Comparison of ENCODE assay signal across 38 cellular contexts in genomic region chr7:131438969-131439368, GRCh38.
"Had no signal": no experiment of that assay in that cellular context is flagged by ENCODE, and none has a peak within 500 bp of the region (broad histone marks: within the 10 kb centered on the region; RNA-seq: fewer than 3 reads in every experiment).

No MANE protein-coding gene starts in this region.

- H3K27me3 Mint-ChIP-seq: activated B cell treated with CpG ODN at 0.5 μM for 24 hours; activated CD4-positive, alpha-beta memory T cell treated with anti-CD3 and anti-CD28 coated beads, Interleukin-2, amount 10 ng/mL, durations not matched to agents 7 days and 5 days; activated CD4-positive, alpha-beta T cell treated with anti-CD3 and anti-CD28 coated beads, Interleukin-2, amount 10 ng/mL, durations not matched to agents 24 days and 14 days; activated CD8-positive, alpha-beta memory T cell treated with anti-CD3 and anti-CD28 coated beads, Interleukin-2, amount 10 ng/mL, durations not matched to agents 7 days and 5 days; activated naive CD8-positive, alpha-beta T cell treated with anti-CD3 and anti-CD28 coated beads for 36 hours; activated T-helper 17 cell treated with anti-CD3 and anti-CD28 coated beads, Interleukin-2, amount 50 U/mL, for 72 hours; brain; central memory CD8-positive, alpha-beta T cell had no signal

- H3K4me3 Mint-ChIP-seq: activated B cell treated with CpG ODN at 0.5 μM for 24 hours; activated CD4-positive, alpha-beta memory T cell treated with anti-CD3 and anti-CD28 coated beads, Interleukin-2, amount 10 ng/mL, durations not matched to agents 7 days and 5 days; activated CD4-positive, alpha-beta T cell treated with anti-CD3 and anti-CD28 coated beads, Interleukin-2, amount 10 ng/mL, durations not matched to agents 24 days and 14 days; activated CD8-positive, alpha-beta memory T cell treated with anti-CD3 and anti-CD28 coated beads, Interleukin-2, amount 10 ng/mL, durations not matched to agents 7 days and 5 days; activated CD8-positive, alpha-beta T cell treated with anti-CD3 and anti-CD28 coated beads, Interleukin-2, amount 10 ng/mL, durations not matched to agents 7 days and 5 days; activated naive CD4-positive, alpha-beta T cell treated with anti-CD3 and anti-CD28 coated beads for 36 hours; activated naive CD8-positive, alpha-beta T cell treated with anti-CD3 and anti-CD28 coated beads for 36 hours; activated T-cell treated with anti-CD3 and anti-CD28 coated beads, Interleukin-2, amount 50 U/mL, for 4 hours; activated T-cell treated with anti-CD3 and anti-CD28 coated beads, Interleukin-2, amount 50 U/mL, for 72 hours; activated T-helper 1 cell treated with anti-CD3 and anti-CD28 coated beads, Interleukin-12 subunit alpha, Interleukin-12 subunit beta, Interleukin-2, Interleukin-4 antibody, amounts not matched to agents 30 ng/mL and 10 ng/mL and 1 ng/mL, durations not matched to agents 14 hours and 24 hours and 36 hours; activated T-helper 17 cell treated with anti-CD3 and anti-CD28 coated beads, Interleukin-2, amount 50 U/mL, for 72 hours; brain; central memory CD8-positive, alpha-beta T cell; T-helper 1 cell treated with Interleukin-12 subunit alpha and Interleukin-12 subunit beta and Interleukin-4 antibody, amounts not matched to agents 30 μg/mL and 1 μg/mL, for 36 hours; T-helper 2 cell treated with Interferon-gamma antibody and Interleukin-4, amounts not matched to agents 5 μg/mL and 100 μg/mL, for 36 hours had no signal

- H3K9me3 Mint-ChIP-seq: activated B cell treated with CpG ODN at 0.5 μM for 24 hours; activated CD4-positive, alpha-beta memory T cell treated with anti-CD3 and anti-CD28 coated beads, Interleukin-2, amount 10 ng/mL, durations not matched to agents 7 days and 5 days; activated naive CD4-positive, alpha-beta T cell treated with anti-CD3 and anti-CD28 coated beads for 36 hours; activated naive CD4-positive, alpha-beta T cell treated with anti-CD3 and anti-CD28 coated beads, Interleukin-2, amount 50 U/mL, for 72 hours; activated naive CD8-positive, alpha-beta T cell treated with anti-CD3 and anti-CD28 coated beads for 36 hours; activated T-cell treated with anti-CD3 and anti-CD28 coated beads, Interleukin-2, amount 50 U/mL, for 4 hours; activated T-helper 17 cell treated with anti-CD3 and anti-CD28 coated beads, Interleukin-2, amount 50 U/mL, for 72 hours; central memory CD8-positive, alpha-beta T cell had no signal

- DNase-seq: activated B cell treated with CpG ODN at 0.5 μM for 24 hours; activated CD4-positive, alpha-beta memory T cell treated with anti-CD3 and anti-CD28 coated beads, Interleukin-2, amount 10 ng/mL, durations not matched to agents 7 days and 5 days; activated CD4-positive, alpha-beta T cell treated with anti-CD3 and anti-CD28 coated beads for 4 hours; activated CD4-positive, alpha-beta T cell treated with anti-CD3 and anti-CD28 coated beads, Interleukin-2, amount 10 ng/mL, durations not matched to agents 24 days and 14 days; activated CD4-positive, alpha-beta T cell treated with anti-CD3 and anti-CD28 coated beads, Interleukin-2, amount 50 U/mL, for 48 hours; activated CD4-positive, CD25-positive, alpha-beta regulatory T cell treated with anti-CD3 and anti-CD28 coated beads, Interleukin-2, amount 50 U/mL, for 72 hours; activated CD8-positive, alpha-beta memory T cell treated with anti-CD3 and anti-CD28 coated beads for 24 hours; activated CD8-positive, alpha-beta memory T cell treated with anti-CD3 and anti-CD28 coated beads, Interleukin-2, amount 10 ng/mL, durations not matched to agents 7 days and 5 days; activated CD8-positive, alpha-beta memory T cell treated with anti-CD3 and anti-CD28 coated beads, Interleukin-2, amount 50 U/mL, for 48 hours; activated CD8-positive, alpha-beta T cell treated with anti-CD3 and anti-CD28 coated beads, Interleukin-2, amount 10 ng/mL, durations not matched to agents 7 days and 5 days; activated effector memory CD4-positive, alpha-beta T cell treated with anti-CD3 and anti-CD28 coated beads, Interleukin-2, amount 50 U/mL, for 16 hours; activated gamma-delta T cell treated with Interleukin-2 at 50 U/mL for 16 hours; activated naive CD4-positive, alpha-beta T cell; activated naive CD4-positive, alpha-beta T cell treated with anti-CD3 and anti-CD28 coated beads for 36 hours; activated naive CD4-positive, alpha-beta T cell treated with anti-CD3 and anti-CD28 coated beads, Interleukin-2, amount 50 U/mL, for 16 hours; activated naive CD8-positive, alpha-beta T cell treated with anti-CD3 and anti-CD28 coated beads for 36 hours; activated T-cell treated with anti-CD3 and anti-CD28 coated beads, Interleukin-2, amount 50 U/mL, for 4 hours; activated T-cell treated with anti-CD3 and anti-CD28 coated beads, Interleukin-2, amount 50 U/mL, for 72 hours; adrenal gland; amniotic stem cell; aorta; caudate nucleus; cerebellar nuclear complex; SW 1271; T-helper 1 cell; T-helper 2 cell; T-helper 9 cell had no signal

- H3K9me3 ChIP-seq: adrenal gland had no signal

- H3K4me3 ChIP-seq: adrenal gland, cardiac muscle cell had no signal

- H3K27ac Mint-ChIP-seq: activated B cell treated with CpG ODN at 0.5 μM for 24 hours; activated CD4-positive, alpha-beta memory T cell treated with anti-CD3 and anti-CD28 coated beads, Interleukin-2, amount 10 ng/mL, durations not matched to agents 7 days and 5 days; activated CD4-positive, alpha-beta T cell treated with anti-CD3 and anti-CD28 coated beads, Interleukin-2, amount 10 ng/mL, durations not matched to agents 24 days and 14 days; activated CD8-positive, alpha-beta memory T cell treated with anti-CD3 and anti-CD28 coated beads, Interleukin-2, amount 10 ng/mL, durations not matched to agents 7 days and 5 days; activated CD8-positive, alpha-beta T cell treated with anti-CD3 and anti-CD28 coated beads, Interleukin-2, amount 10 ng/mL, durations not matched to agents 7 days and 5 days; activated naive CD4-positive, alpha-beta T cell treated with anti-CD3 and anti-CD28 coated beads for 36 hours; activated naive CD4-positive, alpha-beta T cell treated with anti-CD3 and anti-CD28 coated beads, Interleukin-2, amount 50 U/mL, for 72 hours; activated naive CD8-positive, alpha-beta T cell treated with anti-CD3 and anti-CD28 coated beads for 36 hours; activated T-cell treated with anti-CD3 and anti-CD28 coated beads, Interleukin-2, amount 50 U/mL, for 72 hours; activated T-helper 1 cell treated with anti-CD3 and anti-CD28 coated beads, Interleukin-12 subunit alpha, Interleukin-12 subunit beta, Interleukin-2, Interleukin-4 antibody, amounts not matched to agents 30 ng/mL and 10 ng/mL and 1 ng/mL, durations not matched to agents 14 hours and 24 hours and 36 hours; activated T-helper 17 cell treated with anti-CD3 and anti-CD28 coated beads, Interleukin-2, amount 50 U/mL, for 72 hours; T-helper 1 cell treated with Interleukin-12 subunit alpha and Interleukin-12 subunit beta and Interleukin-4 antibody, amounts not matched to agents 30 μg/mL and 1 μg/mL, for 36 hours; T-helper 2 cell treated with Interferon-gamma antibody and Interleukin-4, amounts not matched to agents 5 μg/mL and 100 μg/mL, for 36 hours had no signal

- FAIRE-seq: bronchial epithelial cell, TTC549 had no signal

- H3K27ac ChIP-seq: adrenal gland, cardiac muscle cell, VCaP had no signal

- H3K4me1 Mint-ChIP-seq: activated B cell treated with CpG ODN at 0.5 μM for 24 hours; activated CD4-positive, alpha-beta memory T cell treated with anti-CD3 and anti-CD28 coated beads, Interleukin-2, amount 10 ng/mL, durations not matched to agents 7 days and 5 days; activated T-helper 17 cell treated with anti-CD3 and anti-CD28 coated beads, Interleukin-2, amount 50 U/mL, for 72 hours; brain; central memory CD8-positive, alpha-beta T cell had no signal

- H3K4me1 ChIP-seq: adrenal gland had no signal

- ATAC-seq: activated CD8-positive, alpha-beta memory T cell treated with anti-CD3 and anti-CD28 coated beads, Interleukin-2, amount 10 ng/mL, durations not matched to agents 7 days and 5 days; activated CD8-positive, alpha-beta T cell treated with anti-CD3 and anti-CD28 coated beads, Interleukin-2, amount 10 ng/mL, durations not matched to agents 7 days and 5 days; activated naive CD4-positive, alpha-beta T cell treated with anti-CD3 and anti-CD28 coated beads, Interleukin-2, amount 50 U/mL, for 72 hours; activated T-cell treated with anti-CD3 and anti-CD28 coated beads, Interleukin-2, amount 50 U/mL, for 4 hours; activated T-cell treated with anti-CD3 and anti-CD28 coated beads, Interleukin-2, amount 50 U/mL, for 72 hours; activated T-helper 17 cell treated with anti-CD3 and anti-CD28 coated beads, Interleukin-2, amount 50 U/mL, for 72 hours had no signal

- H3K27me3 ChIP-seq: adrenal gland, cardiac muscle cell had no signal
